Comparison of ENCODE assay signal across 14 cellular contexts in the genomic region with DNA sequence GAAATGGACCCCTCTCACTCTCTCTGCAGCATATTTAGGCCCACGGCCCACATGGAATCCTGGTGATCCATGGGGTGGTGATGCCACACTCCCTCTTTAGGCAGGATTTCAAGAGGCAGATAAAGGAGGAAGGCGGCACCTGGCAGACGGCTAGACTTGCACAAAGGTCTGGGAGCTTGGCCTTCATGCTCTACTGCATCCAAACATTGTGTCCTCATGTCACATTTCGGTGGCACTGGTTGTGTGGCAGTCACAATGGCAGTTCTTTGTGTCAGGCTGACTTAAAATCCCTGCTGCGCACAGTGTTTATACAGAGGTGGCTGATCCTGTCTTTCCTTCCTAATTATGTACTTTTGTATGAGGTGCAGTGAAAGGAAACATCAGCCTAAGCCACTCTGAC.
DNase-seq lines count a peak whose midpoint lies in the region; ATAC-seq, FAIRE-seq and TF ChIP-seq lines count a peak whose summit lies in the region.
"Had no signal": no experiment of that assay in that cellular context is flagged by ENCODE, and none has a peak within 500 bp of the region (broad histone marks: within the 10 kb centered on the region; RNA-seq: fewer than 3 reads in every experiment).

No MANE protein-coding gene starts in this region.

- H3K56ac ChIP-seq in H1 (replicated peaks; ENCODE audit: insufficient read length, low read depth, low read length): no peak overlapping the region

- no peaks in the 10 kb centered on the region for H3K27me3 ChIP-seq in H1 (replicated peaks in 1 of 4; ENCODE audit: control insufficient read depth in 3 of 4, extremely low read depth in 1 of 4, insufficient read depth in 3 of 4, low read length in 3 of 4)

- H3K14ac ChIP-seq in H1 (ENCODE audit: insufficient read length): no peak overlapping the region

- peak overlapping the region in 1 of 4 experiments; percentile 13; a peak in 1 of 8 replicates for H3K4me3 ChIP-seq in H1 (ENCODE audit: extremely low read depth in 1 of 4, insufficient read depth in 2 of 4, low read depth in 3 of 4, low read length in 4 of 4)

- H3K27ac ChIP-seq in H1 (ENCODE audit: low read depth, low read length): no peak overlapping the region
- H3K27ac ChIP-seq: C4-2B had no signal

- no peak overlapping the region for H2BK15ac ChIP-seq in H1 (ENCODE audit: low read length)

- peak overlapping the region; percentile 84 for H2BK12ac ChIP-seq in H1 (ENCODE audit: low read depth, low read length)

- H3K23ac ChIP-seq in H1 (ENCODE audit: insufficient read length): no peak overlapping the region

- POLR2A ChIA-PET in H1 (lab: Charles Lee; ENCODE audit: partially characterized antibody): no interaction called here

- peak overlapping the region; percentile 10; the same call in 1 of the 2 replicates for H2BK20ac ChIP-seq in H1 (ENCODE audit: low read length)

- no peak overlapping the region for H4K5ac ChIP-seq in H1 (ENCODE audit: insufficient read length, low read depth, low read length)

- H4K20me1 ChIP-seq in H1 (replicated peaks in 1 of 2; ENCODE audit: control insufficient read depth in 1 of 2, insufficient read depth in 2 of 2, low read length in 2 of 2): no peaks in the 10 kb centered on the region

- CTCF ChIA-PET in H1 (lab: Charles Lee; ENCODE audit: partially characterized antibody): no interaction called here

- no peak for TF ChIP-seq EP300 in H1 (IDR thresholded peaks at IDR 0.05; ENCODE audit: borderline replicate concordance in 1 of 2, low read depth in 2 of 2, low read length in 2 of 2)

- TF ChIP-seq POLR2A in H1 (IDR thresholded peaks at IDR 0.05; ENCODE audit: control extremely low read depth in 1 of 2, low read depth in 2 of 2, low read length in 2 of 2): no peak

- TF ChIP-seq CTCF in H1 (IDR thresholded peaks at IDR 0.05; ENCODE audit: control extremely low read depth in 1 of 3, insufficient read depth in 1 of 3, low read depth in 1 of 3, low read length in 3 of 3): no peak
- TF ChIP-seq CTCF in GM10266 (IDR thresholded peaks at IDR 0.05; ENCODE audit: control insufficient read depth, insufficient read depth, low read depth, missing control alignments): no peak

- H3K9ac ChIP-seq in H1 (replicated peaks in 1 of 4; ENCODE audit: extremely low read depth in 1 of 4, low read depth in 3 of 4, low read length in 3 of 4): no peak overlapping the region

- H2BK5ac ChIP-seq in H1 (ENCODE audit: low read depth, low read length): peak overlapping the region; percentile 68; the same call in 1 of the 2 replicates

- ATAC-seq in GM21367 (IDR thresholded peaks at IDR 0.05; ENCODE audit: unreplicated experiment): no peak

- H2AK5ac ChIP-seq in H1 (ENCODE audit: low read depth, low read length): no peak overlapping the region

- 0 out of 2 replicates have a peak, but pooled peaks cover 2% of the 10 kb centered on the region for H3K23me2 ChIP-seq in H1 (ENCODE audit: low read depth, low read length)

- FAIRE-seq in H1 (lab: Jason Lieb, UNC): no peak

- no peak overlapping the region for H4K8ac ChIP-seq in H1 (ENCODE audit: extremely low read depth, insufficient read depth, low read length)

- TF ChIP-seq RAD21 in H1 (IDR thresholded peaks at IDR 0.05 in 1 of 2, conservative IDR thresholded peaks at IDR 0.05 in 1 of 2; ENCODE audit: low read depth in 2 of 2, low read length in 2 of 2): no peak

- peak overlapping the region; percentile 48 to 54; a peak in 3 of 4 replicates for H3K4me2 ChIP-seq in H1 (ENCODE audit: insufficient read depth in 1 of 2, low read depth in 2 of 2, low read length in 2 of 2)

- no peak overlapping the region for H2AFZ ChIP-seq in H1 (ENCODE audit: low read length)

- peak overlapping the region; percentile 19 for H2BK120ac ChIP-seq in H1 (replicated peaks; ENCODE audit: low read depth, low read length)

- WGBS in H1 (ENCODE audit: extremely low coverage in 1 of 2, insufficient coverage in 1 of 2, insufficient read length in 1 of 2, insufficient replicate concordance in 2 of 2, low coverage in 1 of 2, low lambda C conversion rate in 2 of 2, missing lambda C conversion rate in 1 of 2), 2 experiments: 76% methylated on average over 5 of the region's 5 CpGs; no CpG with 5 or more reads in 1 of the 2 experiments

- H3K36me3 ChIP-seq in H1 (ENCODE audit: control insufficient read depth in 2 of 4, insufficient read depth in 4 of 4, low read length in 3 of 4): no peaks in the 10 kb centered on the region

- H3K4ac ChIP-seq in H1 (replicated peaks; ENCODE audit: insufficient read length, low read depth, low read length): peak overlapping the region; percentile 40

- H3K9me3 ChIP-seq in H1 (ENCODE audit: insufficient read depth in 2 of 2, low read depth in 1 of 2, low read length in 1 of 2): peaks cover 3 to 9% of the 10 kb centered on the region in 2 experiments; a peak in 3 of 4 replicates

- no peaks in the 10 kb centered on the region for H3K79me2 ChIP-seq in H1 (ENCODE audit: control insufficient read depth in 1 of 2, insufficient read depth in 2 of 2, low read length in 2 of 2)

- H4K91ac ChIP-seq in H1 (replicated peaks; ENCODE audit: insufficient read length, low read length): peak overlapping the region; percentile 2

- no peaks in the 10 kb centered on the region for H3K79me1 ChIP-seq in H1 (ENCODE audit: low read depth, low read length)

- peaks cover 0 to 21% (median 14%) of the 10 kb centered on the region in 4 experiments; a peak in 5 of 7 replicates for H3K4me1 ChIP-seq in H1 (replicated peaks in 1 of 4; ENCODE audit: control insufficient read depth in 3 of 4, insufficient read depth in 4 of 4, low read length in 3 of 4)

- H3K18ac ChIP-seq in H1 (ENCODE audit: extremely low read depth, low read length): peak overlapping the region; percentile 80

- DNase-seq in NCI-H526 (lab: John Stamatoyannopoulos, UW) (peak; percentile 59 to 71), NCI-H526 treated with DMSO at 0.1 percent for 48 hours (lab: John Stamatoyannopoulos, UW) (no peak), NCI-H345 (lab: John Stamatoyannopoulos, UW) (peak; percentile 91), H1 (ENCODE audit: low read depth in 1 of 2, low spot score in 2 of 2) (no peak), retina (peak; percentile 60), GM10266 (ENCODE audit: extremely low spot score) (no peak), A172 (ENCODE audit: low spot score) (no peak)
- DNase-seq: DMS 273 treated with DMSO at 0.1 percent for 48 hours, NCI-H2029 treated with DMSO at 0.1 percent for 48 hours, NCI-H446, OCI-M1, SHP77 treated with DMSO at 0.1 percent for 48 hours had no signal

TF ChIP-seq in H1, 55 proteins besides CTCF, POLR2A, EP300 and RAD21 (continues in another document):
- TF ChIP-seq RXRA (IDR thresholded peaks at IDR 0.05; ENCODE audit: insufficient read depth, low read depth, low read length) (no peak), SIX5 (IDR thresholded peaks at IDR 0.05; ENCODE audit: low read depth, low read length) (no peak)

Comparison
In these comparisons a context has a peak if more than half of its experiments do, and no peak if none do; other contexts are left out.
1. DNase-seq: peak in NCI-H526 (2 of 2), NCI-H345 (single experiment) and retina (single experiment); none in NCI-H526 treated with DMSO at 0.1 percent for 48 hours (single experiment), H1 (0 of 2), GM10266 (single experiment) and A172 (single experiment).